ENCODE assay signal across 20 cellular contexts in genomic region chr7:73829505-73829904, GRCh38. TPM values are rescaled to one million over a fixed set of nuclear protein-coding genes. Genes with fewer than 3 reads are reported as not detected.
DNase-seq lines count a peak whose midpoint lies in the region; ATAC-seq and TF ChIP-seq lines count a peak whose summit lies in the region.
"Had no signal": no experiment of that assay in that cellular context is flagged by ENCODE, and none has a peak within 500 bp of the region (broad histone marks: within the 10 kb centered on the region; RNA-seq: fewer than 3 reads in every experiment).

No MANE protein-coding gene starts in this region.

- no peaks in the 10 kb centered on the region for H3K9me3 ChIP-seq in HEK293 (ENCODE audit: control insufficient read depth, insufficient read depth, low read depth, low read length)
- H3K9me3 ChIP-seq in endocrine pancreas (ENCODE audit: control insufficient read depth, low read length) = no peaks in the 10 kb centered on the region
- no peaks in the 10 kb centered on the region for H3K9me3 ChIP-seq in psoas muscle
- H3K9me3 ChIP-seq: heart left ventricle, vagina had no signal

- no peaks in the 10 kb centered on the region for H3K9me3 Mint-ChIP-seq in nephron
- H3K9me3 Mint-ChIP-seq in stimulated activated effector memory CD8-positive, alpha-beta T cell treated with anti-CD3 and anti-CD28 coated beads, Interleukin-12 subunit alpha, Interleukin-12 subunit beta, amount 100 ng/mL, for 72 hours = no peaks in the 10 kb centered on the region
- H3K9me3 Mint-ChIP-seq: stimulated activated memory B cell treated with anti-CD40 and anti-IgM and Interleukin-4, amounts not matched to agents 10 μg/mL and 1 μg/mL and 100 μg/mL, for 72 hours; T-cell had no signal

- no peaks in the 10 kb centered on the region for H3K36me3 Mint-ChIP-seq in nephron (ENCODE audit: low read depth)
- H3K36me3 Mint-ChIP-seq in stimulated activated effector memory CD8-positive, alpha-beta T cell treated with anti-CD3 and anti-CD28 coated beads, Interleukin-12 subunit alpha, Interleukin-12 subunit beta, amount 100 ng/mL, for 72 hours = no peaks in the 10 kb centered on the region
- H3K36me3 Mint-ChIP-seq: naive thymus-derived CD8-positive, alpha-beta T cell; stimulated activated memory B cell treated with anti-CD40 and anti-IgM and Interleukin-4, amounts not matched to agents 10 μg/mL and 1 μg/mL and 100 μg/mL, for 72 hours; T-cell had no signal

- CTCF ChIA-PET in HEK293 (lab: Yijun Ruan, JAX) = interaction anchor here (0.6 to 1.2 kb wide), 4 partner anchors 13 to 94 kb away, joined by 3 to 4 read pairs (median 3); partner anchors contain the start of gene METTL27

- peaks cover 25% of the 10 kb centered on the region for H3K27me3 Mint-ChIP-seq in nephron (ENCODE audit: low read depth)

- ATAC-seq in stimulated activated effector memory CD8-positive, alpha-beta T cell treated with anti-CD3 and anti-CD28 coated beads, Interleukin-12 subunit alpha, Interleukin-12 subunit beta, amount 100 ng/mL, for 72 hours = no peak
- no peak for ATAC-seq in psoas muscle
- ATAC-seq: esophagus mucosa; heart left ventricle; naive thymus-derived CD8-positive, alpha-beta T cell; stimulated activated memory B cell treated with anti-CD40 and anti-IgM and Interleukin-4, amounts not matched to agents 10 μg/mL and 1 μg/mL and 100 μg/mL, for 72 hours; T-cell had no signal

- peak overlapping the region; percentile 79 to 98 (median 86) for H3K27ac Mint-ChIP-seq in nephron
- H3K27ac Mint-ChIP-seq in stimulated activated effector memory CD8-positive, alpha-beta T cell treated with anti-CD3 and anti-CD28 coated beads, Interleukin-12 subunit alpha, Interleukin-12 subunit beta, amount 100 ng/mL, for 72 hours = no peak overlapping the region
- H3K27ac Mint-ChIP-seq: stimulated activated memory B cell treated with anti-CD40 and anti-IgM and Interleukin-4, amounts not matched to agents 10 μg/mL and 1 μg/mL and 100 μg/mL, for 72 hours had no signal

- peak overlapping the region; percentile 15 for H3K9ac ChIP-seq in endocrine pancreas (ENCODE audit: control insufficient read depth, insufficient read depth, low read length)

- H3K4me1 ChIP-seq in HEK293 (ENCODE audit: control insufficient read depth, insufficient read depth, low read length) = peaks cover 14% of the 10 kb centered on the region
- peaks cover 8% of the 10 kb centered on the region for H3K4me1 ChIP-seq in endocrine pancreas (ENCODE audit: control insufficient read depth, insufficient read depth, low read length)
- peaks cover 10% of the 10 kb centered on the region for H3K4me1 ChIP-seq in psoas muscle

- H3K27ac ChIP-seq in 22Rv1 (peak overlapping the region; percentile 100), HEK293 (ENCODE audit: extremely low read depth, low read depth, low read length) (no peak overlapping the region), psoas muscle (no peak overlapping the region)
- H3K27ac ChIP-seq: heart left ventricle, vagina had no signal

- no peaks in the 10 kb centered on the region for H3K36me3 ChIP-seq in HEK293 (ENCODE audit: control insufficient read depth in 2 of 2, insufficient read depth in 1 of 2, low read length in 2 of 2)
- no peaks in the 10 kb centered on the region for H3K36me3 ChIP-seq in endocrine pancreas (ENCODE audit: control insufficient read depth, insufficient read depth, low read length)
- no peaks in the 10 kb centered on the region for H3K36me3 ChIP-seq in psoas muscle (ENCODE audit: insufficient read depth in 1 of 2, low read depth in 1 of 2)
- H3K36me3 ChIP-seq: heart left ventricle, vagina had no signal

- H3K4me3 ChIP-seq in HEK293 (ENCODE audit: low read depth, low read length) = no peak overlapping the region
- no peak overlapping the region for H3K4me3 ChIP-seq in endocrine pancreas (ENCODE audit: control insufficient read depth, insufficient read depth, low read length)
- no peak overlapping the region for H3K4me3 ChIP-seq in psoas muscle
- H3K4me3 ChIP-seq: heart left ventricle, vagina had no signal

- peaks cover 39% of the 10 kb centered on the region for H3K4me1 Mint-ChIP-seq in nephron
- H3K4me1 Mint-ChIP-seq in stimulated activated effector memory CD8-positive, alpha-beta T cell treated with anti-CD3 and anti-CD28 coated beads, Interleukin-12 subunit alpha, Interleukin-12 subunit beta, amount 100 ng/mL, for 72 hours = peaks cover 27% of the 10 kb centered on the region

- H3K4me3 Mint-ChIP-seq in nephron = peak overlapping the region in 2 of 3 experiments; percentile 19 to 53
- no peak overlapping the region for H3K4me3 Mint-ChIP-seq in stimulated activated effector memory CD8-positive, alpha-beta T cell treated with anti-CD3 and anti-CD28 coated beads, Interleukin-12 subunit alpha, Interleukin-12 subunit beta, amount 100 ng/mL, for 72 hours
- H3K4me3 Mint-ChIP-seq: stimulated activated memory B cell treated with anti-CD40 and anti-IgM and Interleukin-4, amounts not matched to agents 10 μg/mL and 1 μg/mL and 100 μg/mL, for 72 hours had no signal

- intact Hi-C loops in psoas muscle (cut with DNase I) = loop anchor here in 1 of 2 donors (10.0 kb wide), 1 partner anchor 65 kb away; no protein-coding TSS in a partner anchor

- POLR2A ChIA-PET in HEK293 (lab: Yijun Ruan, JAX) = no interaction called here

- H3K27me3 ChIP-seq in endocrine pancreas (ENCODE audit: control insufficient read depth, insufficient read depth, low read length) (no peaks in the 10 kb centered on the region), psoas muscle (ENCODE audit: insufficient read depth in 3 of 3, low read length in 2 of 3) (peaks cover 0 to 5% (median 2%) of the 10 kb centered on the region in 3 donors)
- H3K27me3 ChIP-seq: vagina had no signal

- DNase-seq in NCI-H524 (lab: John Stamatoyannopoulos, UW) (no peak), NCI-H1417 treated with DMSO at 0.1 percent for 48 hours (lab: John Stamatoyannopoulos, UW) (no peak), psoas muscle (no peak)
- no peak for DNase-seq in stimulated activated effector memory CD8-positive, alpha-beta T cell treated with anti-CD3 and anti-CD28 coated beads, Interleukin-12 subunit alpha, Interleukin-12 subunit beta, amount 100 ng/mL, for 72 hours (ENCODE audit: low spot score in 2 of 2)
- DNase-seq: activated CD4-positive, alpha-beta T cell treated with anti-CD3 and anti-CD28 coated beads for 48 hours; activated T-cell treated with anti-CD3 and anti-CD28 coated beads, Interleukin-2, amount 50 U/mL, for 48 hours; KBM-7; naive thymus-derived CD8-positive, alpha-beta T cell; NCI-H226; T-cell had no signal

- peak; percentile 11; the same call in 1 of the 2 replicates for TF ChIP-seq CTCF in 22Rv1 (IDR thresholded peaks at IDR 0.05)
- TF ChIP-seq CTCF in HEK293 (tag by site-specific recombination; IDR thresholded peaks at IDR 0.05) = no peak
- no peak for TF ChIP-seq CTCF in nephron (IDR thresholded peaks at IDR 0.05; ENCODE audit: unreplicated experiment in 3 of 3)
- no peak for TF ChIP-seq CTCF in psoas muscle (IDR thresholded peaks at IDR 0.05)

- 51 to 59% (median 55%) methylated on average over 7 of the region's 7 CpGs for WGBS in psoas muscle, 3 donors

TF ChIP-seq in HEK293, 187 proteins besides CTCF, POLR2A, EP300 and RAD21:
- TF ChIP-seq ZNF146 (tag by site-specific recombination; IDR thresholded peaks at IDR 0.05) (no peak), ZNF341 (tag by site-specific recombination; IDR thresholded peaks at IDR 0.05; ENCODE audit: low read depth) (peak; percentile 67)

RNA-seq across cellular contexts. Expression of gene CLDN4, which starts 1.3 kb away (rescaled TPM):
- under 1 TPM in 2 of 4 donors, not detected in 2; 0.15 to 0.16 TPM for total RNA-seq in psoas muscle
- under 1 TPM in 2 of 3 donors, not detected in 1; 0.10 to 0.16 TPM for polyA plus RNA-seq in psoas muscle

RNA-seq across cellular contexts. Expression of gene METTL27, which starts 12.8 kb away (rescaled TPM):
- under 1 TPM in 3 of 4 donors, not detected in 1; 0.24 to 0.84 (median 0.50) TPM for total RNA-seq in psoas muscle
- polyA plus RNA-seq in psoas muscle = under 1 TPM; 0.09 to 0.21 (median 0.11) TPM
- total RNA-seq: vagina had no signal

RNA-seq across cellular contexts. Expression of gene TMEM270, which starts 31.5 kb away (rescaled TPM):
- not detected for total RNA-seq in psoas muscle
- polyA plus RNA-seq in psoas muscle = not detected
- total RNA-seq: esophagus mucosa; heart left ventricle; naive thymus-derived CD8-positive, alpha-beta T cell; OCI-LY7; T-cell; vagina had no signal
- polyA plus RNA-seq: AG04450; heart left ventricle; naive thymus-derived CD8-positive, alpha-beta T cell had no signal

RNA-seq across cellular contexts. Expression of gene CLDN3, which starts 59.4 kb away (rescaled TPM):
- under 1 TPM in 1 of 4 donors, not detected in 3; 0.17 TPM for total RNA-seq in psoas muscle
- polyA plus RNA-seq in psoas muscle = under 1 TPM in 2 of 3 donors, not detected in 1; 0.04 to 0.16 TPM
- total RNA-seq: heart left ventricle; naive thymus-derived CD8-positive, alpha-beta T cell; OCI-LY7; vagina had no signal
- polyA plus RNA-seq: AG04450; naive thymus-derived CD8-positive, alpha-beta T cell had no signal
